ENCODE assay signal across 12 cellular contexts in the genomic region with DNA sequence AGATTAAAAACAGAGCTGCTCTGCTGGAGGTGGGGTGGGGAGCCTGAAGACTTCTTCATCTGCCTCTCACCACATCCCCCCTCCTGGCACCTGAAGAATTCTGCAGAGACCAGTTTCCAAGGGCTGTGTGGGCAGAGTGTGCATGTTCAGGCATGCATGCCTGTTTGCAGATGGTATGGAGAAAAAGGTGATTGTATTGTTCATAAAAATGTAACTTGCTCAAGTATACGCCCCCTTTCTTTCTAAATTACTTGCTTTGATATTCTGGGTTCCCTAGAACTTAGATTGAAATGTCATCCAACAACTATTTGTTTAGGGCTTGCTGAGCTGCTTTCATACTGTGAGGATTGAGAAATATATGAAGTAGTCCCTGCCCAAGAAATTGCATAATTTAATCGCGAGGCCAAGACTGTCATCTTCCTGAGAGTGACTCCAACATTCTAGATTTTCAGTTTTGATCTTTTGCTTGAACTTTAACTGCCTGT.
A peak's percentile ranks its signal among the peaks of the same experiment; 100 is the strongest.
DNase-seq lines count a peak whose midpoint lies in the region; FAIRE-seq and TF ChIP-seq lines count a peak whose summit lies in the region.
"Had no signal": no experiment of that assay in that cellular context is flagged by ENCODE, and none has a peak within 500 bp of the region (broad histone marks: within the 10 kb centered on the region; RNA-seq: fewer than 3 reads in every experiment).

No MANE protein-coding gene starts in this region.

- H3K9me3 ChIP-seq in GM23248 (ENCODE audit: low read depth) (no peaks in the 10 kb centered on the region), PC-9 (ENCODE audit: insufficient read depth, low read depth) (no peaks in the 10 kb centered on the region), vagina (no peaks in the 10 kb centered on the region)

- H2AFZ ChIP-seq in GM23248 (peak overlapping the region; percentile 76), PC-9 (peak overlapping the region; percentile 75)

- no peak overlapping the region for H3K9ac ChIP-seq in GM23248

- H3K4me1 ChIP-seq in GM23248 (ENCODE audit: insufficient read depth) (peaks cover 14% of the 10 kb centered on the region), PC-9 (replicated peaks; ENCODE audit: insufficient read depth) (peaks cover 14% of the 10 kb centered on the region; the same call in 1 of the 2 replicates), vagina (peaks cover 4% of the 10 kb centered on the region)

- H3K4me3 ChIP-seq in GM23248 (peak overlapping the region; percentile 42), PC-9 (no peak overlapping the region), vagina (no peak overlapping the region)

- TF ChIP-seq POLR2A in vagina (IDR thresholded peaks at IDR 0.05): no peak

- TF ChIP-seq CTCF in PC-9 (conservative IDR thresholded peaks at IDR 0.05): no peak
- TF ChIP-seq CTCF in vagina (IDR thresholded peaks at IDR 0.05): no peak

- no peaks in the 10 kb centered on the region for H3K9me2 ChIP-seq in GM23248 (ENCODE audit: insufficient read depth)
- no peaks in the 10 kb centered on the region for H3K9me2 ChIP-seq in PC-9 (ENCODE audit: insufficient read depth)

- H3K4me2 ChIP-seq in GM23248 (ENCODE audit: unreplicated experiment): peak overlapping the region; percentile 72
- peak overlapping the region; percentile 38; the same call in 1 of the 2 replicates for H3K4me2 ChIP-seq in PC-9

- H3K36me3 ChIP-seq in GM23248 (ENCODE audit: low read depth): no peaks in the 10 kb centered on the region
- H3K36me3 ChIP-seq in PC-9 (ENCODE audit: low read depth): no peaks in the 10 kb centered on the region
- no peaks in the 10 kb centered on the region for H3K36me3 ChIP-seq in vagina

- H3K27me3 ChIP-seq in GM23248 (replicated peaks; ENCODE audit: insufficient read depth): no peaks in the 10 kb centered on the region
- H3K27me3 ChIP-seq in PC-9 (ENCODE audit: insufficient read depth, low read depth): no peaks in the 10 kb centered on the region
- no peaks in the 10 kb centered on the region for H3K27me3 ChIP-seq in vagina

- no peaks in the 10 kb centered on the region for H4K20me1 ChIP-seq in GM23248 (ENCODE audit: insufficient read depth)
- H4K20me1 ChIP-seq in PC-9 (ENCODE audit: insufficient read depth): no peaks in the 10 kb centered on the region

- H3F3A ChIP-seq in GM23248 (ENCODE audit: insufficient read depth): no peaks in the 10 kb centered on the region
- peaks cover 8% of the 10 kb centered on the region; the same call in 1 of the 2 replicates for H3F3A ChIP-seq in PC-9 (ENCODE audit: insufficient read depth, low read depth)

- DNase-seq in AG08396 (ENCODE audit: low spot score) (peak; percentile 11), GM23248 (peak; percentile 84), PC-9 (peak; percentile 61 to 74), iris pigment epithelial cell (ENCODE audit: low read depth) (peak; percentile 81), frontal cortex (ENCODE audit: low spot score in 2 of 2) (no peak), mesenteric fat pad (ENCODE audit: low spot score) (no peak), NAMALWA (ENCODE audit: low spot score) (no peak), vagina (ENCODE audit: extremely low spot score in 2 of 2) (no peak)
- DNase-seq: activated naive CD8-positive, alpha-beta T cell treated with anti-CD3 and anti-CD28 coated beads, Interleukin-2, amount 10 ng/mL, durations not matched to agents 7 days and 5 days; COR-L47; erythroblast; KG1 had no signal

- no peak for FAIRE-seq in frontal cortex (lab: Jason Lieb, UNC)

- intact Hi-C loops in PC-9 (cut with micrococcal nuclease; ENCODE audit: unreplicated experiment) (no loop called here), vagina (cut with DNase I) (no loop called here)

- no TSS peak for BruUV-seq in PC-9 (replicated peaks; lab: Mats Ljungman, UMichigan)

- 3 to 7% methylated on average over 3 of the region's 3 CpGs for WGBS in GM23248 (ENCODE audit: low coverage in 1 of 2, low lambda C conversion rate in 2 of 2, missing lambda C conversion rate in 2 of 2), 2 experiments

- CTCF ChIA-PET in PC-9 (lab: Charles Lee): interaction anchor here (1.0 kb wide), 2 partner anchors 10 to 219 kb away, joined by 3 read pairs; no protein-coding TSS in a partner anchor

- no peaks in the 10 kb centered on the region for H3K79me2 ChIP-seq in GM23248 (ENCODE audit: insufficient read depth)
- no peaks in the 10 kb centered on the region for H3K79me2 ChIP-seq in PC-9 (ENCODE audit: low read depth)

- in situ Hi-C loops in GM23248 (cut with MboI): no loop called here

- POLR2A ChIA-PET in PC-9 (lab: Charles Lee; ENCODE audit: unreplicated experiment): interaction anchor here (0.6 to 0.7 kb wide), 4 partner anchors 283 to 1646 kb away, joined by 5 to 11 read pairs (median 6); no protein-coding TSS in a partner anchor

- H3K27ac ChIP-seq in GM23248 (peak overlapping the region; percentile 62), PC-9 (no peak overlapping the region), vagina (no peak overlapping the region)

Comparison
In these comparisons a context has a peak if more than half of its experiments do, and no peak if none do; other contexts are left out.
1. DNase-seq: peak in AG08396 (single experiment), GM23248 (single experiment), PC-9 (2 of 2) and iris pigment epithelial cell (single experiment); none in frontal cortex (0 of 2), mesenteric fat pad (single experiment), NAMALWA (single experiment) and vagina (0 of 2).